In the genomic region with DNA sequence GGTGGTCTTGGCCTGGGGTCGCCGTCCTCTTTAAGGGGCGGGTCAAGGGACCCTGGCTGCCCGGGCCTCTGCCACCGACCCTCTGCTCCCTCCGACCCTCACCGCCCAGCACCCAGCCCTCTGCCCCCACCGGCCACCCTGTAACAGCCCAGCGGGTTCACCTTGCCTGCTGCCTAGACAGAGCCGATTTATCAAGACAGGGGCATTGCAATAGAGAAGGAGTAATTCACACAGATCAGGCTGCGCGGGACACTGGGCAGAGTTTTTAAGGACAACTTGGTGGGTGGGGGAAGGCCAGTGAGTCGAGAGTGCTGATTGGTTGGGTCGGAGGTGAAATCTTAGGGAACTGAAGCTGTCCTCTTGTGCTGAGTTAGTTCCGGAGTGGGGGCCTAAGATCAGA, we compare ENCODE assay signal across 9 cellular contexts. TPM values are rescaled to one million over a fixed set of nuclear protein-coding genes. Genes with fewer than 3 reads are reported as not detected.
A peak's percentile ranks its signal among the peaks of the same experiment; 100 is the strongest.
DNase-seq lines count a peak whose midpoint lies in the region; ATAC-seq and TF ChIP-seq lines count a peak whose summit lies in the region.
"Had no signal": no experiment of that assay in that cellular context is flagged by ENCODE, and none has a peak within 500 bp of the region (broad histone marks: within the 10 kb centered on the region; RNA-seq: fewer than 3 reads in every experiment).

No MANE protein-coding gene starts in this region.

- no peaks in the 10 kb centered on the region for H3K27me3 ChIP-seq in right cardiac atrium (ENCODE audit: control insufficient read depth, insufficient read depth)
- no peaks in the 10 kb centered on the region for H3K27me3 ChIP-seq in lower lobe of right lung (ENCODE audit: low read depth)
- H3K27me3 ChIP-seq in upper lobe of right lung: no peaks in the 10 kb centered on the region

- peak overlapping the region; percentile 71 for H3K27ac Mint-ChIP-seq in activated CD4-positive, alpha-beta memory T cell treated with anti-CD3 and anti-CD28 coated beads for 36 hours

- peak overlapping the region; percentile 71 for H3K4me3 Mint-ChIP-seq in activated CD4-positive, alpha-beta memory T cell treated with anti-CD3 and anti-CD28 coated beads for 36 hours

- H3K9me3 Mint-ChIP-seq in activated CD4-positive, alpha-beta memory T cell treated with anti-CD3 and anti-CD28 coated beads for 36 hours: no peaks in the 10 kb centered on the region

- POLR2A ChIA-PET in activated CD4-positive, alpha-beta memory T cell treated with anti-CD3 and anti-CD28 coated beads for 36 hours (lab: Charles Lee): no interaction called here

- DNase-seq in right cardiac atrium (no peak), cardiac septum (ENCODE audit: low spot score) (no peak), lower lobe of right lung (no peak), upper lobe of right lung (peak; percentile 60), left colon (no peak)
- DNase-seq in activated CD4-positive, alpha-beta memory T cell treated with anti-CD3 and anti-CD28 coated beads for 36 hours: no peak
- DNase-seq: IMR-90 had no signal

- peaks cover 9% of the 10 kb centered on the region for H3K36me3 Mint-ChIP-seq in activated CD4-positive, alpha-beta memory T cell treated with anti-CD3 and anti-CD28 coated beads for 36 hours

- intact Hi-C loops in right cardiac atrium (cut with DNase I) (no loop called here), cardiac septum (cut with DNase I) (loop anchor here (10.0 kb wide), 1 partner anchor 103 kb away; no protein-coding TSS in a partner anchor), lower lobe of right lung (cut with DNase I) (no loop called here), upper lobe of right lung (cut with DNase I) (no loop called here), left colon (cut with DNase I, micrococcal nuclease) (no loop called here)
- intact Hi-C loops in activated CD4-positive, alpha-beta memory T cell treated with anti-CD3 and anti-CD28 coated beads for 36 hours (cut with micrococcal nuclease): loop anchor here (1.0 kb wide), 1 partner anchor 16 kb away; no protein-coding TSS in a partner anchor

- no peaks in the 10 kb centered on the region for H3K27me3 Mint-ChIP-seq in activated CD4-positive, alpha-beta memory T cell treated with anti-CD3 and anti-CD28 coated beads for 36 hours

- H3K36me3 ChIP-seq in lower lobe of right lung: no peaks in the 10 kb centered on the region
- H3K36me3 ChIP-seq in upper lobe of right lung: no peaks in the 10 kb centered on the region

- H3K9me3 ChIP-seq in right cardiac atrium (ENCODE audit: control insufficient read depth, low read length) (no peaks in the 10 kb centered on the region), lower lobe of right lung (no peaks in the 10 kb centered on the region), upper lobe of right lung (no peaks in the 10 kb centered on the region)

- no peaks in the 10 kb centered on the region for H3K4me1 ChIP-seq in right cardiac atrium (ENCODE audit: control insufficient read depth, insufficient read depth, low read length)
- peaks cover 37% of the 10 kb centered on the region for H3K4me1 ChIP-seq in lower lobe of right lung
- peaks cover 20% of the 10 kb centered on the region for H3K4me1 ChIP-seq in upper lobe of right lung

- H3K4me1 Mint-ChIP-seq in activated CD4-positive, alpha-beta memory T cell treated with anti-CD3 and anti-CD28 coated beads for 36 hours (ENCODE audit: low read depth): peaks cover 33% of the 10 kb centered on the region

- ATAC-seq in right cardiac atrium (peak; percentile 2 to 12), lower lobe of right lung (no peak), upper lobe of right lung (no peak), GM19328 (IDR thresholded peaks at IDR 0.05; ENCODE audit: unreplicated experiment) (no peak), left colon (no peak), HG03565 (IDR thresholded peaks at IDR 0.05; ENCODE audit: unreplicated experiment) (no peak)

- H3K4me3 ChIP-seq in right cardiac atrium (ENCODE audit: low read length): no peak overlapping the region
- peak overlapping the region; percentile 77 for H3K4me3 ChIP-seq in lower lobe of right lung
- no peak overlapping the region for H3K4me3 ChIP-seq in upper lobe of right lung

- H3K27ac ChIP-seq in right cardiac atrium (ENCODE audit: low read length) (no peak overlapping the region), lower lobe of right lung (no peak overlapping the region), upper lobe of right lung (no peak overlapping the region)

- CTCF ChIA-PET in activated CD4-positive, alpha-beta memory T cell treated with anti-CD3 and anti-CD28 coated beads for 36 hours (lab: Charles Lee): no interaction called here

- TF ChIP-seq CTCF in lower lobe of right lung (IDR thresholded peaks at IDR 0.05) (no peak), upper lobe of right lung (IDR thresholded peaks at IDR 0.05) (no peak)

- WGBS in right cardiac atrium: 72% methylated on average over 15 of the region's 15 CpGs

RNA-seq across cellular contexts. Expression of a gene that starts 0.8 kb away (rescaled TPM):
- total RNA-seq in right cardiac atrium: 10 to 100 TPM; 13.2 to 17.9 (median 14.9) TPM
- 11.7 TPM for polyA plus RNA-seq in right cardiac atrium
- 9.3 TPM for total RNA-seq in cardiac septum
- 10 to 100 TPM; 24.2 to 24.4 TPM for total RNA-seq in activated CD4-positive, alpha-beta memory T cell treated with anti-CD3 and anti-CD28 coated beads for 36 hours
- total RNA-seq in lower lobe of right lung: 18.9 TPM
- 18.2 TPM for total RNA-seq in upper lobe of right lung
- total RNA-seq in left colon: 10 to 100 TPM; 26.3 to 26.5 TPM

RNA-seq across cellular contexts. Expression of a gene that starts 24.5 kb away (rescaled TPM):
- total RNA-seq in right cardiac atrium (100 to 1,000 TPM; 460 to 569 (median 505) TPM), cardiac septum (505 TPM), lower lobe of right lung (161 TPM), upper lobe of right lung (160 TPM), left colon (100 to 1,000 TPM; 274 to 319 TPM)
- polyA plus RNA-seq in right cardiac atrium: 860 TPM
- 100 to 1,000 TPM; 171 to 183 TPM for total RNA-seq in activated CD4-positive, alpha-beta memory T cell treated with anti-CD3 and anti-CD28 coated beads for 36 hours

RNA-seq across cellular contexts. Expression of a gene that starts 31.4 kb away (rescaled TPM):
- 10 to 100 TPM; 10.7 to 16.6 (median 12.3) TPM for total RNA-seq in right cardiac atrium
- 8.7 TPM for polyA plus RNA-seq in right cardiac atrium
- 7.2 TPM for total RNA-seq in cardiac septum
- total RNA-seq in activated CD4-positive, alpha-beta memory T cell treated with anti-CD3 and anti-CD28 coated beads for 36 hours: not detected
- total RNA-seq in lower lobe of right lung: 19.0 TPM
- total RNA-seq in upper lobe of right lung: 26.2 TPM
- 1 to 10 TPM; 6.8 to 8.2 TPM for total RNA-seq in left colon

Comparison
In these comparisons a context has a peak if more than half of its experiments do, and no peak if none do; other contexts are left out.
1. intact Hi-C loops: an anchor here in cardiac septum (10.0 kb wide) and activated CD4-positive, alpha-beta memory T cell treated with anti-CD3 and anti-CD28 coated beads for 36 hours (1.0 kb wide); none called in right cardiac atrium, lower lobe of right lung, upper lobe of right lung and left colon.
2. ATAC-seq: peak in right cardiac atrium (2 of 2); none in lower lobe of right lung (0 of 2), upper lobe of right lung (single experiment), GM19328 (single experiment), left colon (single experiment) and HG03565 (single experiment).